In the genomic region with DNA sequence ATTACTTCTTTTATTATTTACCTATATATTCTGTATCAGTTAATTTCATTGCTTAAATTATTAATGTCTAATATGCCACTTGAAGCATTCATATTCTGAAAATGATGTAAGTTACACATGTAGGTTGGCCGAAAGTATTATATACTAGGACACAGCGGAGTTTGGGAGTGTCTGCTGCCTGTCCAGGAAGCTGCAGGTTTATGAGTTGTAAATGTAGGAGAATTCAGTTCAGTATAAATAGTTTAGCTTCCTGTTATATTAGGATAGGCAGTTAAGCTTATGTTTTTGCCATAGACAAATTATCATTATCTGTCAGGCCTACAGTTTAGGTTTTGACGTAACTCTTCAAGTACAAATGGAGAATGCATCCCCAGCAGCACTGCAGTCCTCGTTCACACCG, we compare ENCODE assay signal across 11 cellular contexts. TPM values are rescaled to one million over a fixed set of nuclear protein-coding genes. Genes with fewer than 3 reads are reported as not detected.
DNase-seq lines count a peak whose midpoint lies in the region; ATAC-seq and TF ChIP-seq lines count a peak whose summit lies in the region.
"Had no signal": no experiment of that assay in that cellular context is flagged by ENCODE, and none has a peak within 500 bp of the region (broad histone marks: within the 10 kb centered on the region; RNA-seq: fewer than 3 reads in every experiment).

No MANE protein-coding gene starts in this region.

- H3K36me3 Mint-ChIP-seq in CD4-positive, alpha-beta T cell (ENCODE audit: low read depth): peaks cover 8% of the 10 kb centered on the region
- peaks cover 2% of the 10 kb centered on the region for H3K36me3 Mint-ChIP-seq in memory B cell

- H4K20me1 ChIP-seq in OCI-LY3 (ENCODE audit: insufficient read depth, low read length): no peaks in the 10 kb centered on the region

- POLR2A ChIA-PET in A673 (lab: Charles Lee; ENCODE audit: low non-redundant PET): no interaction called here
- POLR2A ChIA-PET in CD4-positive, alpha-beta T cell (lab: Charles Lee): interaction anchor here (0.7 to 2.7 kb wide), 4 partner anchors 18 to 404 kb away, joined by 3 to 12 read pairs (median 4); a partner anchor contains a TSS

- intact Hi-C loops in A673 (cut with micrococcal nuclease; ENCODE audit: unreplicated experiment): loop anchor here (10.0 kb wide), 1 partner anchor 261 kb away; no protein-coding TSS in a partner anchor
- intact Hi-C loops in CD4-positive, alpha-beta T cell (cut with DNase I, micrococcal nuclease): loop anchor here (2.0 to 10.0 kb wide), 8 partner anchors 17 to 899 kb away; no protein-coding TSS in a partner anchor

- H3K27ac ChIP-seq in A673 (ENCODE audit: low read depth, low read length, poor library complexity, severe bottlenecking) (no peak overlapping the region), OCI-LY3 (ENCODE audit: low read length) (no peak overlapping the region), foreskin keratinocyte (no peak overlapping the region)
- no peak overlapping the region for H3K27ac ChIP-seq in CD4-positive, alpha-beta T cell (ENCODE audit: low read depth, low read length)
- H3K27ac ChIP-seq: SJCRH30 had no signal

- H3K27me3 ChIP-seq in A673 (replicated peaks; ENCODE audit: insufficient read depth, low read depth, low read length, poor library complexity): no peaks in the 10 kb centered on the region
- H3K27me3 ChIP-seq in CD4-positive, alpha-beta T cell (ENCODE audit: control insufficient read depth, insufficient read depth, low read length): peaks cover 10% of the 10 kb centered on the region
- H3K27me3 ChIP-seq in OCI-LY3 (ENCODE audit: low read depth, low read length): no peaks in the 10 kb centered on the region
- no peaks in the 10 kb centered on the region for H3K27me3 ChIP-seq in foreskin keratinocyte
- H3K27me3 ChIP-seq: SJCRH30 had no signal

- peak overlapping the region; percentile 81 for H2AFZ ChIP-seq in OCI-LY3 (ENCODE audit: low read depth, low read length)

- no TSS peak for BruUV-seq in A673 (replicated peaks; lab: Mats Ljungman, UMichigan)

- CTCF ChIA-PET in A673 (lab: Charles Lee): interaction anchor here (1.1 kb wide), 1 partner anchor 179 kb away, joined by 4 read pairs; no protein-coding TSS in a partner anchor
- CTCF ChIA-PET in CD4-positive, alpha-beta T cell (lab: Charles Lee): interaction anchor here (0.7 to 3.3 kb wide), 7 partner anchors 9 to 179 kb away, joined by 3 to 27 read pairs (median 4); no protein-coding TSS in a partner anchor

- TF ChIP-seq CTCF in A673 (conservative IDR thresholded peaks at IDR 0.05; ENCODE audit: low read depth, low read length): no peak
- TF ChIP-seq CTCF in CD4-positive, alpha-beta T cell (IDR thresholded peaks at IDR 0.05): no peak
- no peak for TF ChIP-seq CTCF in OCI-LY3 (IDR thresholded peaks at IDR 0.05; ENCODE audit: low read depth, low read length)
- TF ChIP-seq CTCF in GM13976 (IDR thresholded peaks at IDR 0.05; ENCODE audit: borderline replicate concordance, control extremely low read depth, extremely low read depth, insufficient read depth, missing control alignments): no peak
- no peak for TF ChIP-seq CTCF in foreskin keratinocyte (conservative IDR thresholded peaks at IDR 0.05)

- H3K4me3 Mint-ChIP-seq in CD4-positive, alpha-beta T cell: no peak overlapping the region
- H3K4me3 Mint-ChIP-seq in memory B cell: peak overlapping the region; percentile 56
- H3K4me3 Mint-ChIP-seq: activated CD8-positive, alpha-beta T cell treated with anti-CD3 and anti-CD28 coated beads, Interleukin-2, amount 10 ng/mL, durations not matched to agents 7 days and 5 days; effector memory CD8-positive, alpha-beta T cell had no signal

- H3K9ac ChIP-seq in OCI-LY3 (ENCODE audit: low read length): peak overlapping the region; percentile 9; the same call in 1 of the 2 replicates

- no peak overlapping the region for H3K27ac Mint-ChIP-seq in CD4-positive, alpha-beta T cell
- H3K27ac Mint-ChIP-seq in memory B cell: no peak overlapping the region
- H3K27ac Mint-ChIP-seq: activated CD8-positive, alpha-beta T cell treated with anti-CD3 and anti-CD28 coated beads, Interleukin-2, amount 10 ng/mL, durations not matched to agents 7 days and 5 days; effector memory CD8-positive, alpha-beta T cell had no signal

- ATAC-seq in CD4-positive, alpha-beta T cell (ENCODE audit: poor library complexity): peak; percentile 6
- no peak for ATAC-seq in memory B cell (ENCODE audit: low read depth)
- no peak for ATAC-seq in foreskin keratinocyte
- no peak for ATAC-seq in GM18870 (IDR thresholded peaks at IDR 0.05; ENCODE audit: unreplicated experiment)

- no peaks in the 10 kb centered on the region for H3K79me2 ChIP-seq in OCI-LY3 (ENCODE audit: low read length)

- H3K9me3 Mint-ChIP-seq in CD4-positive, alpha-beta T cell: no peaks in the 10 kb centered on the region
- peaks cover 3% of the 10 kb centered on the region for H3K9me3 Mint-ChIP-seq in memory B cell
- H3K9me3 Mint-ChIP-seq: effector memory CD8-positive, alpha-beta T cell had no signal

- H3K4me3 ChIP-seq in A673 (ENCODE audit: low read depth, low read length, poor library complexity, severe bottlenecking): peak overlapping the region; percentile 23
- H3K4me3 ChIP-seq in OCI-LY3 (ENCODE audit: low read length): peak overlapping the region; percentile 61
- H3K4me3 ChIP-seq: SJCRH30 had no signal

- in situ Hi-C loops in GM13976 (cut with MboI; ENCODE audit: low sequenced_read_pairs, unreplicated experiment): loop anchor here (10.0 kb wide), 1 partner anchor 181 kb away; no protein-coding TSS in a partner anchor

- peak overlapping the region; percentile 75 for H3K4me2 ChIP-seq in OCI-LY3 (ENCODE audit: low read length)

- H3K4me1 Mint-ChIP-seq in CD4-positive, alpha-beta T cell (ENCODE audit: low read depth): peaks cover 15% of the 10 kb centered on the region
- peaks cover 11% of the 10 kb centered on the region for H3K4me1 Mint-ChIP-seq in memory B cell

- H3K4me1 ChIP-seq in A673 (ENCODE audit: insufficient read depth, low read length, poor library complexity, severe bottlenecking): no peaks in the 10 kb centered on the region
- peaks cover 7% of the 10 kb centered on the region; the same call in 1 of the 2 replicates for H3K4me1 ChIP-seq in OCI-LY3 (ENCODE audit: low read length)
- peaks cover 5% of the 10 kb centered on the region for H3K4me1 ChIP-seq in foreskin keratinocyte
- H3K4me1 ChIP-seq: SJCRH30 had no signal

- no peaks in the 10 kb centered on the region for H3K36me3 ChIP-seq in A673 (ENCODE audit: insufficient read depth, low read length, poor library complexity, severe bottlenecking)
- no peaks in the 10 kb centered on the region for H3K36me3 ChIP-seq in OCI-LY3 (replicated peaks; ENCODE audit: low read depth, low read length)
- H3K36me3 ChIP-seq: SJCRH30 had no signal

- H3K27me3 Mint-ChIP-seq in CD4-positive, alpha-beta T cell: peaks cover 7% of the 10 kb centered on the region
- H3K27me3 Mint-ChIP-seq in memory B cell: peaks cover 2% of the 10 kb centered on the region

- H3K9me3 ChIP-seq in A673 (ENCODE audit: low read depth, low read length, poor library complexity, severe bottlenecking) (no peaks in the 10 kb centered on the region), OCI-LY3 (ENCODE audit: insufficient read depth, low read length) (no peaks in the 10 kb centered on the region)
- H3K9me3 ChIP-seq in CD4-positive, alpha-beta T cell (ENCODE audit: control insufficient read depth, low read length): no peaks in the 10 kb centered on the region
- H3K9me3 ChIP-seq: SJCRH30 had no signal

- no peak for DNase-seq in A673 (ENCODE audit: low spot score)
- no peak for DNase-seq in CD4-positive, alpha-beta T cell
- no peak for DNase-seq in memory B cell (ENCODE audit: low spot score in 2 of 2)
- DNase-seq in NCI-H187 treated with DMSO at 0.1 percent for 48 hours (lab: John Stamatoyannopoulos, UW): no peak
- no peak for DNase-seq in GM13976 (ENCODE audit: low spot score)
- no peak for DNase-seq in foreskin keratinocyte

RNA-seq across cellular contexts. Expression of a gene that starts 18.9 kb away (rescaled TPM):
- 23.4 and 24.8 TPM in 2 replicates for total RNA-seq in A673 (2021)
- 10 to 100 TPM; 25.7 to 27.9 TPM for total RNA-seq in CD4-positive, alpha-beta T cell
- 6.7 and 8.9 TPM in 2 replicates for total RNA-seq in foreskin keratinocyte
- polyA plus RNA-seq in foreskin keratinocyte: 0.64 and 0.81 TPM in 2 replicates
